8 cellular contexts compared by ENCODE assay signal in genomic region chr10:102461187-102462054, GRCh38.
DNase-seq lines count a peak whose midpoint lies in the region; ATAC-seq and TF ChIP-seq lines count a peak whose summit lies in the region.

No MANE protein-coding gene starts in this region.

- ATAC-seq in GM19025 (IDR thresholded peaks at IDR 0.05; ENCODE audit: low read depth, unreplicated experiment): peak; percentile 88
- peak; percentile 90 for ATAC-seq in HG03342 (IDR thresholded peaks at IDR 0.05; ENCODE audit: unreplicated experiment)

- no peak for TF ChIP-seq CTCF in choroid plexus epithelial cell (conservative IDR thresholded peaks at IDR 0.05; ENCODE audit: low read depth, low read length)

- H3K4me3 ChIP-seq in choroid plexus epithelial cell (ENCODE audit: low read depth, low read length): peak overlapping the region; percentile 62

- DNase-seq in AG08396 (ENCODE audit: low spot score) (peak; percentile 92), NCI-H446 treated with DMSO at 0.1 percent for 48 hours (lab: John Stamatoyannopoulos, UW) (peak; percentile 59), choroid plexus epithelial cell (ENCODE audit: low read depth) (peak; percentile 88), left kidney (ENCODE audit: low read depth, low spot score) (peak; percentile 98)
- DNase-seq in activated CD4-positive, alpha-beta T cell treated with anti-CD3 and anti-CD28 coated beads for 4 hours: peak; percentile 94
- DNase-seq in stimulated activated CD4-positive, alpha-beta T cell treated with anti-CD3 and anti-CD28 coated beads, Interleukin-2, amount 100 ng/mL, for 24 hours: peak; percentile 94 to 97

Comparison
In these comparisons a context has a peak if more than half of its experiments do, and no peak if none do; other contexts are left out.
1. Peak in every context shown above with its lines: DNase-seq, ATAC-seq and H3K4me3 ChIP-seq.